In genomic region chr1:236421850-236422516, GRCh38 we compare ENCODE assay signal across 29 cellular contexts. TPM values are rescaled to one million over a fixed set of nuclear protein-coding genes. Genes with fewer than 3 reads are reported as not detected.
"Had no signal": no experiment of that assay in that cellular context is flagged by ENCODE, and none has a peak within 500 bp of the region (broad histone marks: within the 10 kb centered on the region; RNA-seq: fewer than 3 reads in every experiment).

No MANE protein-coding gene starts in this region.

- H2AFZ ChIP-seq: neural progenitor cell, parathyroid adenoma had no signal

- H3K36me3 Mint-ChIP-seq: activated naive CD4-positive, alpha-beta T cell treated with anti-CD3 and anti-CD28 coated beads, Interleukin-2, amount 50 U/mL, for 72 hours; natural killer cell; neural progenitor cell had no signal

- H3K4me3 Mint-ChIP-seq: activated CD4-positive, alpha-beta memory T cell treated with anti-CD3 and anti-CD28 coated beads, Interleukin-2, amount 10 ng/mL, durations not matched to agents 7 days and 5 days; activated CD4-positive, alpha-beta T cell treated with anti-CD3 and anti-CD28 coated beads, Interleukin-2, amount 10 ng/mL, durations not matched to agents 7 days and 5 days; natural killer cell; neural progenitor cell; stimulated activated naive CD8-positive, alpha-beta T cell treated with anti-CD3 and anti-CD28 coated beads, Interleukin-15, Interleukin-2, amounts not matched to agents 100 ng/mL and 50 ng/mL, for 24 hours; T-helper 1 cell treated with Interleukin-12 subunit alpha and Interleukin-12 subunit beta and Interleukin-4 antibody, amounts not matched to agents 30 μg/mL and 1 μg/mL, for 36 hours; type B pancreatic cell had no signal

- H3K27me3 ChIP-seq: foreskin keratinocyte, heart right ventricle, left lung, neural progenitor cell, spleen, uterus had no signal

- H3K4me1 ChIP-seq: foreskin keratinocyte, heart right ventricle, left lung, neural progenitor cell, parathyroid adenoma, psoas muscle, uterus had no signal

- FAIRE-seq: bronchial epithelial cell, colon, endothelial cell of umbilical vein had no signal

- H3K9me3 ChIP-seq: heart right ventricle, left lung, psoas muscle, spleen, thoracic aorta, uterus had no signal

- H3K79me2 ChIP-seq: parathyroid adenoma had no signal

- H3K9me3 Mint-ChIP-seq: activated CD4-positive, alpha-beta memory T cell treated with anti-CD3 and anti-CD28 coated beads, Interleukin-2, amount 10 ng/mL, durations not matched to agents 7 days and 5 days; activated naive CD4-positive, alpha-beta T cell treated with anti-CD3 and anti-CD28 coated beads, Interleukin-2, amount 50 U/mL, for 72 hours; activated T-helper 2 cell treated with anti-CD3 and anti-CD28 coated beads, Interferon-gamma antibody, Interleukin-2, Interleukin-4, amounts not matched to agents 10 μg/mL and 5 μg/mL and 100 μg/mL, durations not matched to agents 14 hours and 24 hours and 36 hours; natural killer cell; neural progenitor cell; stimulated activated naive CD8-positive, alpha-beta T cell treated with anti-CD3 and anti-CD28 coated beads, Interleukin-15, Interleukin-2, amounts not matched to agents 100 ng/mL and 50 ng/mL, for 24 hours; T-helper 1 cell treated with Interleukin-12 subunit alpha and Interleukin-12 subunit beta and Interleukin-4 antibody, amounts not matched to agents 30 μg/mL and 1 μg/mL, for 36 hours; type B pancreatic cell had no signal

- DNase-seq: activated CD4-positive, alpha-beta memory T cell treated with anti-CD3 and anti-CD28 coated beads, Interleukin-2, amount 10 ng/mL, durations not matched to agents 7 days and 5 days; activated CD4-positive, alpha-beta T cell treated with anti-CD3 and anti-CD28 coated beads, Interleukin-2, amount 10 ng/mL, durations not matched to agents 7 days and 5 days; dorsolateral prefrontal cortex; foreskin keratinocyte; heart right ventricle; kidney glomerular epithelial cell; left lung; mesendoderm; natural killer cell; occipital lobe; psoas muscle; spleen; stimulated activated CD4-positive, alpha-beta T cell treated with anti-CD3 and anti-CD28 coated beads, Interleukin-2, amount 100 ng/mL, for 48 hours; T1000; uterus; WERI-Rb-1 had no signal

- H3K9ac ChIP-seq: neural progenitor cell, parathyroid adenoma had no signal

- H3K36me3 ChIP-seq: heart right ventricle, left lung, neural progenitor cell, spleen, thoracic aorta, uterus, WERI-Rb-1 had no signal

- H3K4me1 Mint-ChIP-seq: neural progenitor cell had no signal

- ATAC-seq: activated CD4-positive, CD25-positive, alpha-beta regulatory T cell treated with anti-CD3 and anti-CD28 coated beads, Interleukin-2, amount 50 U/mL, for 24 hours; activated naive CD4-positive, alpha-beta T cell treated with anti-CD3 and anti-CD28 coated beads, Interleukin-2, amount 50 U/mL, for 72 hours; heart right ventricle; left lung; natural killer cell; psoas muscle had no signal

- H3K4me3 ChIP-seq: dorsolateral prefrontal cortex, heart right ventricle, left lung, lung, neural progenitor cell, psoas muscle, spleen, thoracic aorta, uterus had no signal

- H3K27ac Mint-ChIP-seq: activated CD4-positive, alpha-beta memory T cell treated with anti-CD3 and anti-CD28 coated beads, Interleukin-2, amount 10 ng/mL, durations not matched to agents 7 days and 5 days; activated CD4-positive, alpha-beta T cell treated with anti-CD3 and anti-CD28 coated beads, Interleukin-2, amount 10 ng/mL, durations not matched to agents 7 days and 5 days; activated naive CD4-positive, alpha-beta T cell treated with anti-CD3 and anti-CD28 coated beads, Interleukin-2, amount 50 U/mL, for 72 hours; neural progenitor cell; stimulated activated naive CD8-positive, alpha-beta T cell treated with anti-CD3 and anti-CD28 coated beads, Interleukin-15, Interleukin-2, amounts not matched to agents 100 ng/mL and 50 ng/mL, for 24 hours; T-helper 1 cell treated with Interleukin-12 subunit alpha and Interleukin-12 subunit beta and Interleukin-4 antibody, amounts not matched to agents 30 μg/mL and 1 μg/mL, for 36 hours; type B pancreatic cell had no signal

- H3K27ac ChIP-seq: dorsolateral prefrontal cortex, foreskin keratinocyte, heart right ventricle, left lung, neural progenitor cell, parathyroid adenoma, psoas muscle, spleen, thoracic aorta, uterus, WERI-Rb-1 had no signal

- H3K4me2 ChIP-seq: neural progenitor cell had no signal

RNA-seq across cellular contexts. Expression of gene EDARADD, which starts 27.9 kb away (rescaled TPM):
- total RNA-seq: endothelial cell of umbilical vein had no signal
- polyA plus RNA-seq: endothelial cell of umbilical vein had no signal
